Comparison of ENCODE assay signal across 1 cellular context in the genomic region with DNA sequence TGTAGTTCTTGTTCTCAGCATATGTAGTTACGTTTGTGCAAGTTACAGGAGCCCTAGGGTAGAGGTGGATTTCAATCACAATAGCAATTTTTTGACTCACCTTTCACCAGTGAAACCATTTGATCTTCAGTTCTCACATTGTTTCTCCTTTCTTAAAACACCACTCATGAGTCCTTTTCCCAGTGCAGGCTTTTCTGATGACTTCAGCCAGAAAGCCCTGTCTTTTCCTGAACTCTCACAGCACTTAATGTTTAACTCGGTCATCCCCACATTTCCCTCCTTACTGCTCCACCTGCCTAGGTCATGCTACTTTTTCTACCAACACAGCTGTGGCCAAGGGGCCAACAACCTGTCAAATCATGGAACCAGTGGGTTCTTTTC.
TF ChIP-seq lines count a peak whose summit lies in the region.

No MANE protein-coding gene starts in this region.

TF ChIP-seq in GM12878, 131 proteins besides CTCF, POLR2A, EP300 and RAD21 (continued from another document and continues in another):
- TF ChIP-seq, protein P1, sequence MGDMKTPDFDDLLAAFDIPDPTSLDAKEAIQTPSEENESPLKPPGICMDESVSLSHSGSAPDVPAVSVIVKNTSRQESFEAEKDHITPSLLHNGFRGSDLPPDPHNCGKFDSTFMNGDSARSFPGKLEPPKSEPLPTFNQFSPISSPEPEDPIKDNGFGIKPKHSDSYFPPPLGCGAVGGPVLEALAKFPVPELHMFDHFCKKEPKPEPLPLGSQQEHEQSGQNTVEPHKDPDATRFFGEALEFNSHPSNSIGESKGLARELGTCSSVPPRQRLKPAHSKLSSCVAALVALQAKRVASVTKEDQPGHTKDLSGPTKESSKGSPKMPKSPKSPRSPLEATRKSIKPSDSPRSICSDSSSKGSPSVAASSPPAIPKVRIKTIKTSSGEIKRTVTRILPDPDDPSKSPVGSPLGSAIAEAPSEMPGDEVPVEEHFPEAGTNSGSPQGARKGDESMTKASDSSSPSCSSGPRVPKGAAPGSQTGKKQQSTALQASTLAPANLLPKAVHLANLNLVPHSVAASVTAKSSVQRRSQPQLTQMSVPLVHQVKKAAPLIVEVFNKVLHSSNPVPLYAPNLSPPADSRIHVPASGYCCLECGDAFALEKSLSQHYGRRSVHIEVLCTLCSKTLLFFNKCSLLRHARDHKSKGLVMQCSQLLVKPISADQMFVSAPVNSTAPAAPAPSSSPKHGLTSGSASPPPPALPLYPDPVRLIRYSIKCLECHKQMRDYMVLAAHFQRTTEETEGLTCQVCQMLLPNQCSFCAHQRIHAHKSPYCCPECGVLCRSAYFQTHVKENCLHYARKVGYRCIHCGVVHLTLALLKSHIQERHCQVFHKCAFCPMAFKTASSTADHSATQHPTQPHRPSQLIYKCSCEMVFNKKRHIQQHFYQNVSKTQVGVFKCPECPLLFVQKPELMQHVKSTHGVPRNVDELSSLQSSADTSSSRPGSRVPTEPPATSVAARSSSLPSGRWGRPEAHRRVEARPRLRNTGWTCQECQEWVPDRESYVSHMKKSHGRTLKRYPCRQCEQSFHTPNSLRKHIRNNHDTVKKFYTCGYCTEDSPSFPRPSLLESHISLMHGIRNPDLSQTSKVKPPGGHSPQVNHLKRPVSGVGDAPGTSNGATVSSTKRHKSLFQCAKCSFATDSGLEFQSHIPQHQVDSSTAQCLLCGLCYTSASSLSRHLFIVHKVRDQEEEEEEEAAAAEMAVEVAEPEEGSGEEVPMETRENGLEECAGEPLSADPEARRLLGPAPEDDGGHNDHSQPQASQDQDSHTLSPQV (IDR thresholded peaks at IDR 0.05): no peak
- TF ChIP-seq RELA (IDR thresholded peaks at IDR 0.05; ENCODE audit: borderline replicate concordance, partially characterized antibody) (no peak), TCF3 (IDR thresholded peaks at IDR 0.05; ENCODE audit: borderline replicate concordance, insufficient read depth, low read depth, low read length) (no peak), NR2C2 (IDR thresholded peaks at IDR 0.05; ENCODE audit: borderline replicate concordance, control insufficient read depth, insufficient read length, low read depth) (no peak), CHD4 (IDR thresholded peaks at IDR 0.05) (no peak), YBX1 (IDR thresholded peaks at IDR 0.05) (no peak), CBX3 (IDR thresholded peaks at IDR 0.05; ENCODE audit: borderline replicate concordance, low read depth) (no peak), POLR2AphosphoS2 (IDR thresholded peaks at IDR 0.05; ENCODE audit: low read depth, low read length) (no peak), STAT1 (conservative IDR thresholded peaks at IDR 0.05) (no peak), JUND (IDR thresholded peaks at IDR 0.05; ENCODE audit: low read depth, low read length) (no peak), SMARCA5 (IDR thresholded peaks at IDR 0.05) (no peak), SIN3A (IDR thresholded peaks at IDR 0.05; ENCODE audit: low read depth, low read length) (no peak), NR2C1 (IDR thresholded peaks at IDR 0.05) (no peak), ASH2L (IDR thresholded peaks at IDR 0.05; ENCODE audit: borderline replicate concordance, low read depth) (no peak), ZNF622 (IDR thresholded peaks at IDR 0.05) (no peak), RFX5 (IDR thresholded peaks at IDR 0.05; ENCODE audit: low read depth, low read length) (no peak), FOXM1 (IDR thresholded peaks at IDR 0.05; ENCODE audit: low read depth, low read length) (0 out of 2 replicates have a peak, but pooled peaks have one; percentile 60), MTA2 (IDR thresholded peaks at IDR 0.05; ENCODE audit: low read depth) (peak; percentile 74), ZNF24 (IDR thresholded peaks at IDR 0.05) (no peak), EGR1 (IDR thresholded peaks at IDR 0.05; ENCODE audit: borderline replicate concordance in 1 of 2, low read depth in 2 of 2, low read length in 2 of 2) (no peak), BCL11A (IDR thresholded peaks at IDR 0.05; ENCODE audit: low read depth, low read length) (peak; percentile 43; the same call in 1 of the 2 replicates), SPI1 (IDR thresholded peaks at IDR 0.05; ENCODE audit: borderline replicate concordance, insufficient read depth, low read depth, low read length) (no peak), CBX5 (IDR thresholded peaks at IDR 0.05; ENCODE audit: low read depth) (no peak), ZSCAN29 (IDR thresholded peaks at IDR 0.05) (no peak), IKZF1 (conservative IDR thresholded peaks at IDR 0.05) (peak; percentile 69), BMI1 (IDR thresholded peaks at IDR 0.05; ENCODE audit: borderline replicate concordance) (no peak), SMC3 (IDR thresholded peaks at IDR 0.05; ENCODE audit: borderline replicate concordance, low read length) (no peak), KDM1A (IDR thresholded peaks at IDR 0.05; ENCODE audit: borderline replicate concordance) (no peak), FOXK2 (IDR thresholded peaks at IDR 0.05) (no peak), CHD1 (IDR thresholded peaks at IDR 0.05; ENCODE audit: low read depth, low read length) (no peak), ZBED1 (IDR thresholded peaks at IDR 0.05; ENCODE audit: borderline replicate concordance) (no peak), HDAC6 (IDR thresholded peaks at IDR 0.05; ENCODE audit: unreplicated experiment) (no peak), TCF7 (IDR thresholded peaks at IDR 0.05; ENCODE audit: borderline replicate concordance) (no peak), SMAD1 (IDR thresholded peaks at IDR 0.05; ENCODE audit: low read depth, partially characterized antibody) (peak; percentile 78)
- TF ChIP-seq, protein P2, sequence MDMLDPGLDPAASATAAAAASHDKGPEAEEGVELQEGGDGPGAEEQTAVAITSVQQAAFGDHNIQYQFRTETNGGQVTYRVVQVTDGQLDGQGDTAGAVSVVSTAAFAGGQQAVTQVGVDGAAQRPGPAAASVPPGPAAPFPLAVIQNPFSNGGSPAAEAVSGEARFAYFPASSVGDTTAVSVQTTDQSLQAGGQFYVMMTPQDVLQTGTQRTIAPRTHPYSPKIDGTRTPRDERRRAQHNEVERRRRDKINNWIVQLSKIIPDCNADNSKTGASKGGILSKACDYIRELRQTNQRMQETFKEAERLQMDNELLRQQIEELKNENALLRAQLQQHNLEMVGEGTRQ (IDR thresholded peaks at IDR 0.05; ENCODE audit: borderline replicate concordance, low read depth, low read length): no peak
- TF ChIP-seq, protein P3, sequence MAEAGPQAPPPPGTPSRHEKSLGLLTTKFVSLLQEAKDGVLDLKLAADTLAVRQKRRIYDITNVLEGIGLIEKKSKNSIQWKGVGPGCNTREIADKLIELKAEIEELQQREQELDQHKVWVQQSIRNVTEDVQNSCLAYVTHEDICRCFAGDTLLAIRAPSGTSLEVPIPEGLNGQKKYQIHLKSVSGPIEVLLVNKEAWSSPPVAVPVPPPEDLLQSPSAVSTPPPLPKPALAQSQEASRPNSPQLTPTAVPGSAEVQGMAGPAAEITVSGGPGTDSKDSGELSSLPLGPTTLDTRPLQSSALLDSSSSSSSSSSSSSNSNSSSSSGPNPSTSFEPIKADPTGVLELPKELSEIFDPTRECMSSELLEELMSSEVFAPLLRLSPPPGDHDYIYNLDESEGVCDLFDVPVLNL (IDR thresholded peaks at IDR 0.05; ENCODE audit: low read depth, low read length): no peak
- TF ChIP-seq, protein P4, sequence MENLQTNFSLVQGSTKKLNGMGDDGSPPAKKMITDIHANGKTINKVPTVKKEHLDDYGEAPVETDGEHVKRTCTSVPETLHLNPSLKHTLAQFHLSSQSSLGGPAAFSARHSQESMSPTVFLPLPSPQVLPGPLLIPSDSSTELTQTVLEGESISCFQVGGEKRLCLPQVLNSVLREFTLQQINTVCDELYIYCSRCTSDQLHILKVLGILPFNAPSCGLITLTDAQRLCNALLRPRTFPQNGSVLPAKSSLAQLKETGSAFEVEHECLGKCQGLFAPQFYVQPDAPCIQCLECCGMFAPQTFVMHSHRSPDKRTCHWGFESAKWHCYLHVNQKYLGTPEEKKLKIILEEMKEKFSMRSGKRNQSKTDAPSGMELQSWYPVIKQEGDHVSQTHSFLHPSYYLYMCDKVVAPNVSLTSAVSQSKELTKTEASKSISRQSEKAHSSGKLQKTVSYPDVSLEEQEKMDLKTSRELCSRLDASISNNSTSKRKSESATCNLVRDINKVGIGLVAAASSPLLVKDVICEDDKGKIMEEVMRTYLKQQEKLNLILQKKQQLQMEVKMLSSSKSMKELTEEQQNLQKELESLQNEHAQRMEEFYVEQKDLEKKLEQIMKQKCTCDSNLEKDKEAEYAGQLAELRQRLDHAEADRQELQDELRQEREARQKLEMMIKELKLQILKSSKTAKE (IDR thresholded peaks at IDR 0.05; ENCODE audit: low read depth, poor library complexity, severe bottlenecking): peak; percentile 69
- TF ChIP-seq, protein P5, sequence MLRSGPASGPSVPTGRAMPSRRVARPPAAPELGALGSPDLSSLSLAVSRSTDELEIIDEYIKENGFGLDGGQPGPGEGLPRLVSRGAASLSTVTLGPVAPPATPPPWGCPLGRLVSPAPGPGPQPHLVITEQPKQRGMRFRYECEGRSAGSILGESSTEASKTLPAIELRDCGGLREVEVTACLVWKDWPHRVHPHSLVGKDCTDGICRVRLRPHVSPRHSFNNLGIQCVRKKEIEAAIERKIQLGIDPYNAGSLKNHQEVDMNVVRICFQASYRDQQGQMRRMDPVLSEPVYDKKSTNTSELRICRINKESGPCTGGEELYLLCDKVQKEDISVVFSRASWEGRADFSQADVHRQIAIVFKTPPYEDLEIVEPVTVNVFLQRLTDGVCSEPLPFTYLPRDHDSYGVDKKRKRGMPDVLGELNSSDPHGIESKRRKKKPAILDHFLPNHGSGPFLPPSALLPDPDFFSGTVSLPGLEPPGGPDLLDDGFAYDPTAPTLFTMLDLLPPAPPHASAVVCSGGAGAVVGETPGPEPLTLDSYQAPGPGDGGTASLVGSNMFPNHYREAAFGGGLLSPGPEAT (IDR thresholded peaks at IDR 0.05; ENCODE audit: low read depth): peak; percentile 52
- TF ChIP-seq, protein P6, sequence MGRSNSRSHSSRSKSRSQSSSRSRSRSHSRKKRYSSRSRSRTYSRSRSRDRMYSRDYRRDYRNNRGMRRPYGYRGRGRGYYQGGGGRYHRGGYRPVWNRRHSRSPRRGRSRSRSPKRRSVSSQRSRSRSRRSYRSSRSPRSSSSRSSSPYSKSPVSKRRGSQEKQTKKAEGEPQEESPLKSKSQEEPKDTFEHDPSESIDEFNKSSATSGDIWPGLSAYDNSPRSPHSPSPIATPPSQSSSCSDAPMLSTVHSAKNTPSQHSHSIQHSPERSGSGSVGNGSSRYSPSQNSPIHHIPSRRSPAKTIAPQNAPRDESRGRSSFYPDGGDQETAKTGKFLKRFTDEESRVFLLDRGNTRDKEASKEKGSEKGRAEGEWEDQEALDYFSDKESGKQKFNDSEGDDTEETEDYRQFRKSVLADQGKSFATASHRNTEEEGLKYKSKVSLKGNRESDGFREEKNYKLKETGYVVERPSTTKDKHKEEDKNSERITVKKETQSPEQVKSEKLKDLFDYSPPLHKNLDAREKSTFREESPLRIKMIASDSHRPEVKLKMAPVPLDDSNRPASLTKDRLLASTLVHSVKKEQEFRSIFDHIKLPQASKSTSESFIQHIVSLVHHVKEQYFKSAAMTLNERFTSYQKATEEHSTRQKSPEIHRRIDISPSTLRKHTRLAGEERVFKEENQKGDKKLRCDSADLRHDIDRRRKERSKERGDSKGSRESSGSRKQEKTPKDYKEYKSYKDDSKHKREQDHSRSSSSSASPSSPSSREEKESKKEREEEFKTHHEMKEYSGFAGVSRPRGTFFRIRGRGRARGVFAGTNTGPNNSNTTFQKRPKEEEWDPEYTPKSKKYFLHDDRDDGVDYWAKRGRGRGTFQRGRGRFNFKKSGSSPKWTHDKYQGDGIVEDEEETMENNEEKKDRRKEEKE (IDR thresholded peaks at IDR 0.05): no peak
- TF ChIP-seq, protein P7, sequence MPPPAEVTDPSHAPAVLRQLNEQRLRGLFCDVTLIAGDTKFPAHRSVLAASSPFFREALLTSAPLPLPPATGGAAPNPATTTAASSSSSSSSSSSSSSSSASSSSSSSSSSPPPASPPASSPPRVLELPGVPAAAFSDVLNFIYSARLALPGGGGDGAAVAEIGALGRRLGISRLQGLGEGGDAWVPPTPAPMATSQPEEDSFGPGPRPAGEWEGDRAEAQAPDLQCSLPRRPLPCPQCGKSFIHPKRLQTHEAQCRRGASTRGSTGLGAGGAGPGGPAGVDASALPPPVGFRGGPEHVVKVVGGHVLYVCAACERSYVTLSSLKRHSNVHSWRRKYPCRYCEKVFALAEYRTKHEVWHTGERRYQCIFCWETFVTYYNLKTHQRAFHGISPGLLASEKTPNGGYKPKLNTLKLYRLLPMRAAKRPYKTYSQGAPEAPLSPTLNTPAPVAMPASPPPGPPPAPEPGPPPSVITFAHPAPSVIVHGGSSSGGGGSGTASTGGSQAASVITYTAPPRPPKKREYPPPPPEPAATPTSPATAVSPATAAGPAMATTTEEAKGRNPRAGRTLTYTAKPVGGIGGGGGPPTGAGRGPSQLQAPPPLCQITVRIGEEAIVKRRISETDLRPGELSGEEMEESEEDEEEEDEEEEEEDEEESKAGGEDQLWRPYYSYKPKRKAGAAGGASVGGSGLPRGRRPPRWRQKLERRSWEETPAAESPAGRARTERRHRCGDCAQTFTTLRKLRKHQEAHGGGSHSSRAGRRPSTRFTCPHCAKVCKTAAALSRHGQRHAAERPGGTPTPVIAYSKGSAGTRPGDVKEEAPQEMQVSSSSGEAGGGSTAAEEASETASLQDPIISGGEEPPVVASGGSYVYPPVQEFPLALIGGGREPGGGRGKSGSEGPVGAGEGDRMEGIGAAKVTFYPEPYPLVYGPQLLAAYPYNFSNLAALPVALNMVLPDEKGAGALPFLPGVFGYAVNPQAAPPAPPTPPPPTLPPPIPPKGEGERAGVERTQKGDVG (CRISPR knock-in tag; IDR thresholded peaks at IDR 0.05): no peak
- TF ChIP-seq, protein P8, sequence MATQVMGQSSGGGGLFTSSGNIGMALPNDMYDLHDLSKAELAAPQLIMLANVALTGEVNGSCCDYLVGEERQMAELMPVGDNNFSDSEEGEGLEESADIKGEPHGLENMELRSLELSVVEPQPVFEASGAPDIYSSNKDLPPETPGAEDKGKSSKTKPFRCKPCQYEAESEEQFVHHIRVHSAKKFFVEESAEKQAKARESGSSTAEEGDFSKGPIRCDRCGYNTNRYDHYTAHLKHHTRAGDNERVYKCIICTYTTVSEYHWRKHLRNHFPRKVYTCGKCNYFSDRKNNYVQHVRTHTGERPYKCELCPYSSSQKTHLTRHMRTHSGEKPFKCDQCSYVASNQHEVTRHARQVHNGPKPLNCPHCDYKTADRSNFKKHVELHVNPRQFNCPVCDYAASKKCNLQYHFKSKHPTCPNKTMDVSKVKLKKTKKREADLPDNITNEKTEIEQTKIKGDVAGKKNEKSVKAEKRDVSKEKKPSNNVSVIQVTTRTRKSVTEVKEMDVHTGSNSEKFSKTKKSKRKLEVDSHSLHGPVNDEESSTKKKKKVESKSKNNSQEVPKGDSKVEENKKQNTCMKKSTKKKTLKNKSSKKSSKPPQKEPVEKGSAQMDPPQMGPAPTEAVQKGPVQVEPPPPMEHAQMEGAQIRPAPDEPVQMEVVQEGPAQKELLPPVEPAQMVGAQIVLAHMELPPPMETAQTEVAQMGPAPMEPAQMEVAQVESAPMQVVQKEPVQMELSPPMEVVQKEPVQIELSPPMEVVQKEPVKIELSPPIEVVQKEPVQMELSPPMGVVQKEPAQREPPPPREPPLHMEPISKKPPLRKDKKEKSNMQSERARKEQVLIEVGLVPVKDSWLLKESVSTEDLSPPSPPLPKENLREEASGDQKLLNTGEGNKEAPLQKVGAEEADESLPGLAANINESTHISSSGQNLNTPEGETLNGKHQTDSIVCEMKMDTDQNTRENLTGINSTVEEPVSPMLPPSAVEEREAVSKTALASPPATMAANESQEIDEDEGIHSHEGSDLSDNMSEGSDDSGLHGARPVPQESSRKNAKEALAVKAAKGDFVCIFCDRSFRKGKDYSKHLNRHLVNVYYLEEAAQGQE (IDR thresholded peaks at IDR 0.05; ENCODE audit: low read depth, low read length): no peak
- TF ChIP-seq, protein P9, sequence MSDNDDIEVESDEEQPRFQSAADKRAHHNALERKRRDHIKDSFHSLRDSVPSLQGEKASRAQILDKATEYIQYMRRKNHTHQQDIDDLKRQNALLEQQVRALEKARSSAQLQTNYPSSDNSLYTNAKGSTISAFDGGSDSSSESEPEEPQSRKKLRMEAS (IDR thresholded peaks at IDR 0.05; ENCODE audit: low read depth, low read length): no peak
